Comparison of ENCODE assay signal across 9 cellular contexts in the genomic region with DNA sequence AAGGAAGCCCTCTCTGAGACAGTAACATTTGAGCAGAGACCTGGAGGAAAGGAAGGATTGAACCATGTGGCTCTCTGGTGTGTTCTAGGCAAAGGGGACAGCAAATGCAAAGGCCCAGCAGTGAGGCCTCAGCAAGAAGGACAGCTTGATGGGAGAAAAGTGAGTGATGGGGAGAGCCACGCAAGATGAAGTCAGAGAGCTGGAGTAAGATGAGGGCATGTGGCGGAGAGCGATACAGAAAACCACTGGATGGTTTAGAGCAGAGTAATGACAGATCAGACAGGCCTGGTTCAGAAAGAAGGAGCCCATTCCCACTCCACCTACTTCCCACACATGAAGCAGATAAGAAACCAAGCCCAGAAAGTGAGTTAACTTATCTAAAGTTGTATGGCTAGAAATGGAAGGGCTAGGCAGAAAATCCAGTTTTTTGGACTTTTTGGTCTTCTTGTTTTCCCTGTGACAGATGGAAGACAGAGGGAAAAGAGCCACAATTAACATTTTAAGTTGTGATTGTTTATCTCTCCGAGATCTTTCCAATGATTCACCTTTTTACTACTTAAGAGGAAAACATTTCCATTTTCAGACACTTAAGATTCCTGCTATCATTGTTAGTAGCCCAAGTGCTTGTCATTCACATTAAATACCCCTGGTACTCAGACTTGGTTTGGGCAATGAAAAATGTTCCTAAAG. TPM values are rescaled to one million over a fixed set of nuclear protein-coding genes. Genes with fewer than 3 reads are reported as not detected.
DNase-seq lines count a peak whose midpoint lies in the region; ATAC-seq and TF ChIP-seq lines count a peak whose summit lies in the region.
"Had no signal": no experiment of that assay in that cellular context is flagged by ENCODE, and none has a peak within 500 bp of the region (broad histone marks: within the 10 kb centered on the region; RNA-seq: fewer than 3 reads in every experiment).

No MANE protein-coding gene starts in this region.

- H3K4me3 Mint-ChIP-seq in CD4-positive, CD25-positive, alpha-beta regulatory T cell = peak overlapping the region; percentile 84 to 91 (median 89)
- H3K4me3 Mint-ChIP-seq in nephron progenitor cell = peak overlapping the region; percentile 73

- H3K4me1 ChIP-seq in CD4-positive, CD25-positive, alpha-beta regulatory T cell (ENCODE audit: control insufficient read depth, insufficient read depth, low read length, poor library complexity, severe bottlenecking) = peaks cover 32% of the 10 kb centered on the region

- H3K27ac Mint-ChIP-seq in CD4-positive, CD25-positive, alpha-beta regulatory T cell = peak overlapping the region; percentile 95 to 99 (median 95)
- H3K27ac Mint-ChIP-seq in nephron progenitor cell = no peak overlapping the region

- H3K9me3 Mint-ChIP-seq in CD4-positive, CD25-positive, alpha-beta regulatory T cell = no peaks in the 10 kb centered on the region
- H3K9me3 Mint-ChIP-seq in nephron progenitor cell = peaks cover 13% of the 10 kb centered on the region

- no peaks in the 10 kb centered on the region for H3K36me3 Mint-ChIP-seq in CD4-positive, CD25-positive, alpha-beta regulatory T cell
- H3K36me3 Mint-ChIP-seq in nephron progenitor cell (ENCODE audit: low read depth) = no peaks in the 10 kb centered on the region

- H3K27me3 ChIP-seq in CD4-positive, CD25-positive, alpha-beta regulatory T cell (ENCODE audit: control insufficient read depth, insufficient read depth, low read length) = peaks cover 11% of the 10 kb centered on the region

- H3K9me3 ChIP-seq in CD4-positive, CD25-positive, alpha-beta regulatory T cell (ENCODE audit: control insufficient read depth in 2 of 2, low read length in 2 of 2) = peaks cover 5 to 6% of the 10 kb centered on the region in 2 experiments

- H3K27ac ChIP-seq in CD4-positive, CD25-positive, alpha-beta regulatory T cell (ENCODE audit: insufficient read depth, low read length, poor library complexity, severe bottlenecking) = peak overlapping the region; percentile 78
- H3K27ac ChIP-seq in coronary artery = peak overlapping the region; percentile 17 to 71

- no peak for DNase-seq in CD4-positive, CD25-positive, alpha-beta regulatory T cell
- DNase-seq in M059J (ENCODE audit: low read depth) (peak; percentile 65), coronary artery (ENCODE audit: low spot score) (no peak), nephron progenitor cell (no peak), anterior cingulate cortex (lab: John Stamatoyannopoulos, UW) (no peak), GM10266 (ENCODE audit: extremely low spot score) (no peak)

- TF ChIP-seq CTCF in coronary artery (IDR thresholded peaks at IDR 0.05) = no peak
- no peak for TF ChIP-seq CTCF in nephron progenitor cell (IDR thresholded peaks at IDR 0.05)
- TF ChIP-seq CTCF in GM10266 (IDR thresholded peaks at IDR 0.05; ENCODE audit: control insufficient read depth, insufficient read depth, low read depth, missing control alignments) = no peak

- H3K4me1 Mint-ChIP-seq in CD4-positive, CD25-positive, alpha-beta regulatory T cell = peaks cover 12 to 59% (median 41%) of the 10 kb centered on the region in 4 donors
- peaks cover 16% of the 10 kb centered on the region for H3K4me1 Mint-ChIP-seq in nephron progenitor cell

- peaks cover 9% of the 10 kb centered on the region for H3K27me3 Mint-ChIP-seq in CD4-positive, CD25-positive, alpha-beta regulatory T cell
- H3K27me3 Mint-ChIP-seq in nephron progenitor cell (ENCODE audit: low read depth, poor library complexity) = peaks cover 21% of the 10 kb centered on the region

- no peaks in the 10 kb centered on the region for H3K36me3 ChIP-seq in CD4-positive, CD25-positive, alpha-beta regulatory T cell (ENCODE audit: control insufficient read depth, insufficient read depth, low read length)

- ATAC-seq in CD4-positive, CD25-positive, alpha-beta regulatory T cell (ENCODE audit: low read depth in 2 of 2) = no peak
- ATAC-seq in activated CD4-positive, CD25-positive, alpha-beta regulatory T cell treated with anti-CD3 and anti-CD28 coated beads, Interleukin-2, amount 50 U/mL, for 24 hours = no peak
- no peak for ATAC-seq in GM21447 (IDR thresholded peaks at IDR 0.05; ENCODE audit: unreplicated experiment)

- H3K4me3 ChIP-seq in CD4-positive, CD25-positive, alpha-beta regulatory T cell (ENCODE audit: low read depth, low read length) = peak overlapping the region; percentile 80
- H3K4me3 ChIP-seq in coronary artery = peak overlapping the region; percentile 97

RNA-seq across cellular contexts. Expression of gene SNPH, which starts 0.7 kb away (rescaled TPM):
- total RNA-seq in CD4-positive, CD25-positive, alpha-beta regulatory T cell = 7.5 TPM
- polyA plus RNA-seq in CD4-positive, CD25-positive, alpha-beta regulatory T cell = 1 to 10 TPM in 3 of 4 donors, under 1 TPM in 1; 0.97 to 4.1 (median 3.1) TPM
- 4.0 and 9.9 TPM in 2 replicates for total RNA-seq in M059J (2014; rRNA removed; shearing (Covaris generic))

RNA-seq across cellular contexts. Expression of gene RAD21L1, which starts 39.5 kb away (rescaled TPM):
- total RNA-seq in CD4-positive, CD25-positive, alpha-beta regulatory T cell = not detected
- under 1 TPM in 1 of 4 donors, not detected in 3; 0.46 TPM for polyA plus RNA-seq in CD4-positive, CD25-positive, alpha-beta regulatory T cell
- 0.39 TPM in 1 of 2 replicates, not detected in the other for total RNA-seq in M059J (2014; rRNA removed; shearing (Covaris generic))
- total RNA-seq: occipital lobe had no signal
